In genomic region chr10:43591303-43591904, GRCh38 we compare ENCODE assay signal across 36 cellular contexts.
"Had no signal": no experiment of that assay in that cellular context is flagged by ENCODE, and none has a peak within 500 bp of the region (broad histone marks: within the 10 kb centered on the region; RNA-seq: fewer than 3 reads in every experiment).

No MANE protein-coding gene starts in this region.

- H3K4me3 ChIP-seq: ascending aorta, cardiac muscle cell had no signal

- H3K36me3 ChIP-seq: ascending aorta, cardiac muscle cell had no signal

- H3K4me1 ChIP-seq: ascending aorta had no signal

- H3K4me3 Mint-ChIP-seq: activated B cell treated with CpG ODN at 0.5 μM for 24 hours; activated CD4-positive, alpha-beta memory T cell treated with anti-CD3 and anti-CD28 coated beads for 36 hours; activated CD4-positive, alpha-beta T cell treated with anti-CD3 and anti-CD28 coated beads, Interleukin-2, amount 10 ng/mL, durations not matched to agents 24 days and 14 days; activated CD8-positive, alpha-beta memory T cell treated with anti-CD3 and anti-CD28 coated beads, Interleukin-2, amount 10 ng/mL, durations not matched to agents 7 days and 5 days; activated CD8-positive, alpha-beta T cell treated with anti-CD3 and anti-CD28 coated beads for 36 hours; activated naive CD4-positive, alpha-beta T cell treated with anti-CD3 and anti-CD28 coated beads, Interleukin-2, amount 10 ng/mL, durations not matched to agents 7 days and 5 days; activated naive CD4-positive, alpha-beta T cell treated with anti-CD3 and anti-CD28 coated beads, Interleukin-2, amount 50 U/mL, for 24 hours; activated naive CD8-positive, alpha-beta T cell; activated naive CD8-positive, alpha-beta T cell treated with anti-CD3 and anti-CD28 coated beads, Interleukin-2, amount 10 ng/mL, durations not matched to agents 7 days and 5 days; activated naive CD8-positive, alpha-beta T cell treated with anti-CD3 and anti-CD28 coated beads, Interleukin-2, amount 50 U/mL, for 24 hours; activated T-cell treated with anti-CD3 and anti-CD28 coated beads, Interleukin-2, amount 50 U/mL, for 24 hours; brain; T-helper 1 cell treated with Interleukin-12 subunit alpha and Interleukin-12 subunit beta and Interleukin-4 antibody, amounts not matched to agents 30 μg/mL and 1 μg/mL, for 36 hours; T-helper 2 cell treated with Interferon-gamma antibody and Interleukin-4, amounts not matched to agents 5 μg/mL and 100 μg/mL, for 36 hours had no signal

- H3K36me3 Mint-ChIP-seq: brain had no signal

- FAIRE-seq: bronchial epithelial cell, TTC549 had no signal

- H3K27ac Mint-ChIP-seq: activated B cell treated with CpG ODN at 0.5 μM for 24 hours; activated CD4-positive, alpha-beta memory T cell treated with anti-CD3 and anti-CD28 coated beads for 36 hours; activated CD4-positive, alpha-beta T cell treated with anti-CD3 and anti-CD28 coated beads, Interleukin-2, amount 10 ng/mL, durations not matched to agents 24 days and 14 days; activated CD8-positive, alpha-beta memory T cell treated with anti-CD3 and anti-CD28 coated beads, Interleukin-2, amount 10 ng/mL, durations not matched to agents 7 days and 5 days; activated CD8-positive, alpha-beta T cell treated with anti-CD3 and anti-CD28 coated beads for 36 hours; activated naive CD4-positive, alpha-beta T cell treated with anti-CD3 and anti-CD28 coated beads, Interleukin-2, amount 10 ng/mL, durations not matched to agents 7 days and 5 days; activated naive CD4-positive, alpha-beta T cell treated with anti-CD3 and anti-CD28 coated beads, Interleukin-2, amount 50 U/mL, for 24 hours; activated naive CD8-positive, alpha-beta T cell; activated naive CD8-positive, alpha-beta T cell treated with anti-CD3 and anti-CD28 coated beads, Interleukin-2, amount 10 ng/mL, durations not matched to agents 7 days and 5 days; activated naive CD8-positive, alpha-beta T cell treated with anti-CD3 and anti-CD28 coated beads, Interleukin-2, amount 50 U/mL, for 24 hours; activated T-cell treated with anti-CD3 and anti-CD28 coated beads, Interleukin-2, amount 50 U/mL, for 24 hours; activated T-helper 2 cell treated with anti-CD3 and anti-CD28 coated beads, Interferon-gamma antibody, Interleukin-2, Interleukin-4, amounts not matched to agents 10 μg/mL and 5 μg/mL and 100 μg/mL, durations not matched to agents 14 hours and 24 hours and 36 hours; brain; T-helper 1 cell treated with Interleukin-12 subunit alpha and Interleukin-12 subunit beta and Interleukin-4 antibody, amounts not matched to agents 30 μg/mL and 1 μg/mL, for 36 hours; T-helper 2 cell treated with Interferon-gamma antibody and Interleukin-4, amounts not matched to agents 5 μg/mL and 100 μg/mL, for 36 hours had no signal

- H3K27me3 Mint-ChIP-seq: activated naive CD4-positive, alpha-beta T cell treated with anti-CD3 and anti-CD28 coated beads, Interleukin-2, amount 10 ng/mL, durations not matched to agents 7 days and 5 days; activated naive CD4-positive, alpha-beta T cell treated with anti-CD3 and anti-CD28 coated beads, Interleukin-2, amount 50 U/mL, for 24 hours had no signal

- ATAC-seq: activated CD8-positive, alpha-beta memory T cell treated with anti-CD3 and anti-CD28 coated beads, Interleukin-2, amount 10 ng/mL, durations not matched to agents 7 days and 5 days; activated CD8-positive, alpha-beta T cell treated with anti-CD3 and anti-CD28 coated beads for 36 hours; activated naive CD8-positive, alpha-beta T cell treated with anti-CD3 and anti-CD28 coated beads, Interleukin-2, amount 50 U/mL, for 24 hours had no signal

- H3K9me3 ChIP-seq: ascending aorta had no signal

- DNase-seq: activated B cell treated with CpG ODN at 0.5 μM for 24 hours; activated CD4-positive, alpha-beta memory T cell treated with anti-CD3 and anti-CD28 coated beads for 36 hours; activated CD4-positive, alpha-beta T cell treated with anti-CD3 and anti-CD28 coated beads for 4 hours; activated CD4-positive, alpha-beta T cell treated with anti-CD3 and anti-CD28 coated beads, Interleukin-2, amount 10 ng/mL, durations not matched to agents 24 days and 14 days; activated CD4-positive, alpha-beta T cell treated with anti-CD3 and anti-CD28 coated beads, Interleukin-2, amount 50 U/mL, for 1 hour; activated CD4-positive, alpha-beta T cell treated with anti-CD3 and anti-CD28 coated beads, Interleukin-2, amount 50 U/mL, for 4 hours; activated CD4-positive, CD25-positive, alpha-beta regulatory T cell treated with anti-CD3 and anti-CD28 coated beads, Interleukin-2, amount 50 U/mL, for 72 hours; activated CD8-positive, alpha-beta memory T cell treated with anti-CD3 and anti-CD28 coated beads for 24 hours; activated CD8-positive, alpha-beta memory T cell treated with anti-CD3 and anti-CD28 coated beads, Interleukin-2, amount 10 ng/mL, durations not matched to agents 7 days and 5 days; activated CD8-positive, alpha-beta memory T cell treated with anti-CD3 and anti-CD28 coated beads, Interleukin-2, amount 50 U/mL, for 48 hours; activated CD8-positive, alpha-beta T cell treated with anti-CD3 and anti-CD28 coated beads for 36 hours; activated effector memory CD4-positive, alpha-beta T cell treated with Interleukin-2 at 50 U/mL for 16 hours; activated gamma-delta T cell; activated naive CD4-positive, alpha-beta T cell treated with anti-CD3 and anti-CD28 coated beads, Interleukin-2, amount 10 ng/mL, durations not matched to agents 7 days and 5 days; activated naive CD4-positive, alpha-beta T cell treated with Interleukin-2 at 50 U/mL for 16 hours; activated naive CD8-positive, alpha-beta T cell treated with anti-CD3 and anti-CD28 coated beads, Interleukin-2, amount 10 ng/mL, durations not matched to agents 7 days and 5 days; activated naive CD8-positive, alpha-beta T cell treated with anti-CD3 and anti-CD28 coated beads, Interleukin-2, amount 50 U/mL, for 24 hours; activated T-cell treated with anti-CD3 and anti-CD28 coated beads, Interleukin-2, amount 50 U/mL, for 24 hours; activated T-cell treated with anti-CD3 and anti-CD28 coated beads, Interleukin-2, amount 50 U/mL, for 48 hours; amygdala; anterior cingulate cortex; central memory CD4-positive, alpha-beta T cell; T-helper 1 cell; T-helper 2 cell; T-helper 9 cell had no signal

- H3K9me3 Mint-ChIP-seq: activated naive CD4-positive, alpha-beta T cell treated with anti-CD3 and anti-CD28 coated beads, Interleukin-2, amount 50 U/mL, for 24 hours had no signal

- H3K27me3 ChIP-seq: ascending aorta, cardiac muscle cell had no signal

- H3K27ac ChIP-seq: ascending aorta, cardiac muscle cell, VCaP had no signal
